In the genomic region with DNA sequence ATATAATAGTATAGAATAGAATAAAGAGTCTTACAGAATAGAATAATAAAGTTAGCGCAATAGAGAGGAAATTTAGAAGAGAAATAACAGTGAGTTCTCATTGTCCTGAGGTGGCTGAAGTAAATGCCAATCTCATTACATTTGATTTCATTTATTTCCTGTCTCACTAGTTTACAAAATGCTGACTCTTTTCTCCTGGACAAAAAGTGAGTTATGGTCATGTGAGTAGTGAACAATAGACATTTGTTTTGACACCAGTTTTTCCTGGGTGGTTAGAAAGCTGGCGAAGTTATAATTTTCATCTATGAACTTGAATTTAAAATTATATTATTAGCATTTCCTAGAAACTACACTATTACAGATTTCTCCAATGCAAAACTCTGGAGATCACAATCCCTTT, we compare ENCODE assay signal across 17 cellular contexts.
DNase-seq lines count a peak whose midpoint lies in the region; FAIRE-seq and TF ChIP-seq lines count a peak whose summit lies in the region.
"Had no signal": no experiment of that assay in that cellular context is flagged by ENCODE, and none has a peak within 500 bp of the region (broad histone marks: within the 10 kb centered on the region; RNA-seq: fewer than 3 reads in every experiment).

No MANE protein-coding gene starts in this region.

- H3K27me3 ChIP-seq in osteoblast (ENCODE audit: insufficient read depth, low read length) (no peaks in the 10 kb centered on the region), Karpas-422 (ENCODE audit: low read length) (no peaks in the 10 kb centered on the region)
- H3K27me3 ChIP-seq: BE2C had no signal

- no peaks in the 10 kb centered on the region for H3K9me2 ChIP-seq in Karpas-422 (replicated peaks; ENCODE audit: insufficient read depth, low read length)

- H3K36me3 ChIP-seq in osteoblast (ENCODE audit: insufficient read depth, low read length) (no peaks in the 10 kb centered on the region), Karpas-422 (ENCODE audit: insufficient read depth, low read length) (no peaks in the 10 kb centered on the region)
- H3K36me3 ChIP-seq: BE2C had no signal

- no peaks in the 10 kb centered on the region for H3K4me1 Mint-ChIP-seq in activated CD4-positive, alpha-beta memory T cell treated with anti-CD3 and anti-CD28 coated beads, Interleukin-2, amount 10 ng/mL, durations not matched to agents 7 days and 5 days
- H3K4me1 Mint-ChIP-seq: CD4-positive, alpha-beta memory T cell had no signal

- CTCF ChIA-PET in activated CD4-positive, alpha-beta memory T cell treated with anti-CD3 and anti-CD28 coated beads, Interleukin-2, amount 10 ng/mL, durations not matched to agents 7 days and 5 days (lab: Charles Lee): no interaction called here

- TF ChIP-seq CTCF in osteoblast (IDR thresholded peaks at IDR 0.05; ENCODE audit: extremely low read depth, low read depth, low read length): no peak

- H3K4me2 ChIP-seq in osteoblast (ENCODE audit: insufficient read depth, low read length): no peak overlapping the region
- no peak overlapping the region for H3K4me2 ChIP-seq in Karpas-422 (ENCODE audit: low read depth, low read length, poor library complexity, severe bottlenecking)

- no peak overlapping the region for H2AFZ ChIP-seq in osteoblast (ENCODE audit: low read length)
- H2AFZ ChIP-seq in Karpas-422 (ENCODE audit: low read length): no peak overlapping the region

- H3K27ac ChIP-seq in epithelial cell of prostate (peak overlapping the region; percentile 24), osteoblast (ENCODE audit: low read depth, low read length) (no peak overlapping the region), Karpas-422 (ENCODE audit: low read length) (no peak overlapping the region)
- H3K27ac ChIP-seq: C4-2B had no signal

- H3K9ac ChIP-seq in Karpas-422 (ENCODE audit: low read length): no peak overlapping the region

- H3K36me3 Mint-ChIP-seq in activated CD4-positive, alpha-beta memory T cell treated with anti-CD3 and anti-CD28 coated beads, Interleukin-2, amount 10 ng/mL, durations not matched to agents 7 days and 5 days (ENCODE audit: low read depth): no peaks in the 10 kb centered on the region
- H3K36me3 Mint-ChIP-seq: CD4-positive, alpha-beta memory T cell had no signal

- DNase-seq in M059J (ENCODE audit: low read depth) (peak; percentile 3), epithelial cell of prostate (ENCODE audit: low read depth, low spot score) (no peak), frontal cortex (ENCODE audit: low spot score in 2 of 2) (no peak), osteoblast (ENCODE audit: insufficient read length, low spot score, missing footprints) (peak; percentile 30), Karpas-422 (no peak), AML-193 (lab: John Stamatoyannopoulos, UW) (no peak), NCI-H2029 (lab: John Stamatoyannopoulos, UW) (no peak)
- no peak for DNase-seq in activated CD4-positive, alpha-beta memory T cell treated with anti-CD3 and anti-CD28 coated beads, Interleukin-2, amount 10 ng/mL, durations not matched to agents 7 days and 5 days
- DNase-seq: BE2C; CD4-positive, alpha-beta memory T cell; COR-L47; DMS153; DND-41; GDM1; GOT3; H9 had no signal

- POLR2A ChIA-PET in activated CD4-positive, alpha-beta memory T cell treated with anti-CD3 and anti-CD28 coated beads, Interleukin-2, amount 10 ng/mL, durations not matched to agents 7 days and 5 days (lab: Charles Lee): no interaction called here

- H3K9me3 Mint-ChIP-seq in activated CD4-positive, alpha-beta memory T cell treated with anti-CD3 and anti-CD28 coated beads, Interleukin-2, amount 10 ng/mL, durations not matched to agents 7 days and 5 days: peaks cover 2% of the 10 kb centered on the region

- H3K4me1 ChIP-seq in osteoblast (ENCODE audit: insufficient read depth, low read length): no peaks in the 10 kb centered on the region
- no peaks in the 10 kb centered on the region for H3K4me1 ChIP-seq in Karpas-422 (ENCODE audit: low read length)
- H3K4me1 ChIP-seq: BE2C had no signal

- H3K4me3 ChIP-seq in osteoblast (ENCODE audit: insufficient read depth, low read length) (no peak overlapping the region), Karpas-422 (ENCODE audit: low read length) (no peak overlapping the region)

- H3K9me3 ChIP-seq in osteoblast (ENCODE audit: low read depth, low read length) (no peaks in the 10 kb centered on the region), Karpas-422 (ENCODE audit: low read length) (peaks cover 3% of the 10 kb centered on the region; the same call in 1 of the 2 replicates)
- H3K9me3 ChIP-seq: BE2C had no signal

- H3K27me3 Mint-ChIP-seq in activated CD4-positive, alpha-beta memory T cell treated with anti-CD3 and anti-CD28 coated beads, Interleukin-2, amount 10 ng/mL, durations not matched to agents 7 days and 5 days: no peaks in the 10 kb centered on the region
- H3K27me3 Mint-ChIP-seq: CD4-positive, alpha-beta memory T cell had no signal

- H4K20me1 ChIP-seq in osteoblast (ENCODE audit: insufficient read depth, low read length) (no peaks in the 10 kb centered on the region), Karpas-422 (ENCODE audit: insufficient read depth, low read depth, low read length) (no peaks in the 10 kb centered on the region)

- H3K4me3 Mint-ChIP-seq in activated CD4-positive, alpha-beta memory T cell treated with anti-CD3 and anti-CD28 coated beads, Interleukin-2, amount 10 ng/mL, durations not matched to agents 7 days and 5 days: no peak overlapping the region
- H3K4me3 Mint-ChIP-seq: CD4-positive, alpha-beta memory T cell; H9 had no signal

- H3K27ac Mint-ChIP-seq in activated CD4-positive, alpha-beta memory T cell treated with anti-CD3 and anti-CD28 coated beads, Interleukin-2, amount 10 ng/mL, durations not matched to agents 7 days and 5 days: no peak overlapping the region
- H3K27ac Mint-ChIP-seq: CD4-positive, alpha-beta memory T cell had no signal

- peak; percentile 52 for FAIRE-seq in frontal cortex (lab: Jason Lieb, UNC)

- H3K79me2 ChIP-seq in osteoblast (ENCODE audit: insufficient read depth, low read length) (no peaks in the 10 kb centered on the region), Karpas-422 (ENCODE audit: low read length) (no peaks in the 10 kb centered on the region)

Comparison
In these comparisons a context has a peak if more than half of its experiments do, and no peak if none do; other contexts are left out.
1. DNase-seq: peak in M059J (single experiment) and osteoblast (single experiment); none in epithelial cell of prostate (single experiment), frontal cortex (0 of 2), Karpas-422 (single experiment), activated CD4-positive, alpha-beta memory T cell treated with anti-CD3 and anti-CD28 coated beads, Interleukin-2, amount 10 ng/mL, durations not matched to agents 7 days and 5 days (single experiment), AML-193 (0 of 2) and NCI-H2029 (single experiment).